Comparison of ENCODE assay signal across 9 cellular contexts in the genomic region with DNA sequence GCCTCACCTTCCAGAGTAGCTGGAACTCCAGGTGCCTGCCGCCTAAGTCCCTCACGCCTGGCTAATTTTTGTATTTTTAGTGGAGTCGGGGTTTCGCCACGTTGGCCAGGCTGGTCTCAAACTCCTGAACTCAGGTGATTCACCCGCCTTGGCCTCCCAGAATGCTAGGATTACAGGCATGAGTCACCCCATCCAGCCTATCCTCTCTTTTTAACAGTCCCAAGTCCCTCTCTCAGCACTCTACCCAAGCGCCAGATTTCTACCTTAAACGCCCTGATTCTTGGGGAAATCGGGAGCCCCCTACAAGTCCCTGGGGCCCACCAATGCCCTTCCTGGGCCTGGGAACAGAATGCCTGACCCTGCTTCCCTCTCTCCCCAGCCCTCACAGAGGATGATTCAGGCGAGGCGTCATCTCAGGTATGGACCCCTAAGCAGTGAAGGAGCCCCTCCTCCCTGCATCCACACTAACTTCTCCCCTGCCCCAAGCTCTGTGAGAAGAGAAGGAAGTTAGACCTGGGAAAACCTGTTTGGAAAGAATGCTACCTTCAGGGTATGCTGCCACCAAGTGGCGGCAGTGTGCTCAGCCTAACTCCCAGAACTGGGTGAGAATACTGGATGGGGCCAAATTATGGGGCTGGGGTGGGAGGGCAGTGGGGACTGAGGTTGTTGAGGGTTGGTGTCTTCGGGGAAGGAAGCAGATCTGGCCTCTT.
DNase-seq lines count a peak whose midpoint lies in the region; ATAC-seq, FAIRE-seq and TF ChIP-seq lines count a peak whose summit lies in the region.
"Had no signal": no experiment of that assay in that cellular context is flagged by ENCODE, and none has a peak within 500 bp of the region (broad histone marks: within the 10 kb centered on the region; RNA-seq: fewer than 3 reads in every experiment).

No MANE protein-coding gene starts in this region.

- POLR2A ChIA-PET in HEK293T (lab: Yijun Ruan, JAX): no interaction called here

- ATAC-seq in HG03342 (IDR thresholded peaks at IDR 0.05; ENCODE audit: unreplicated experiment) (no peak), GM18519 (IDR thresholded peaks at IDR 0.05; ENCODE audit: low FRiP score, unreplicated experiment) (no peak)

- no peak for TF ChIP-seq POLR2A in H54 (IDR thresholded peaks at IDR 0.05; ENCODE audit: low read depth, low read length)

- CTCF ChIA-PET in HEK293T (lab: Yijun Ruan, JAX): interaction anchor here (0.7 kb wide), 1 partner anchor 25 kb away, joined by 3 read pairs; no protein-coding TSS in a partner anchor

- FAIRE-seq in H54 (lab: Jason Lieb, UNC): no peak

- DNase-seq in COLO668 (lab: John Stamatoyannopoulos, UW; ENCODE audit: unreplicated experiment) (peak; percentile 62), H54 (ENCODE audit: insufficient read length, low spot score) (peak; percentile 51), RPMI8226 (peak; percentile 48), islet precursor cell (peak; percentile 84), germinal center (ENCODE audit: low spot score) (no peak), HEK293T (ENCODE audit: extremely low spot score) (no peak)
- DNase-seq: cerebellar nuclear complex had no signal

TF ChIP-seq in HEK293T, 16 proteins besides CTCF, POLR2A, EP300 and RAD21:
- TF ChIP-seq ARNT (IDR thresholded peaks at IDR 0.05) (no peak), ELF4 (IDR thresholded peaks at IDR 0.05) (no peak), TARDBP (IDR thresholded peaks at IDR 0.05) (no peak)

Comparison
In these comparisons a context has a peak if more than half of its experiments do, and no peak if none do; other contexts are left out.
1. DNase-seq: peak in COLO668 (single experiment), H54 (single experiment), RPMI8226 (single experiment) and islet precursor cell (single experiment); none in germinal center (single experiment) and HEK293T (single experiment).